1 cellular context compared by ENCODE assay signal in the genomic region with DNA sequence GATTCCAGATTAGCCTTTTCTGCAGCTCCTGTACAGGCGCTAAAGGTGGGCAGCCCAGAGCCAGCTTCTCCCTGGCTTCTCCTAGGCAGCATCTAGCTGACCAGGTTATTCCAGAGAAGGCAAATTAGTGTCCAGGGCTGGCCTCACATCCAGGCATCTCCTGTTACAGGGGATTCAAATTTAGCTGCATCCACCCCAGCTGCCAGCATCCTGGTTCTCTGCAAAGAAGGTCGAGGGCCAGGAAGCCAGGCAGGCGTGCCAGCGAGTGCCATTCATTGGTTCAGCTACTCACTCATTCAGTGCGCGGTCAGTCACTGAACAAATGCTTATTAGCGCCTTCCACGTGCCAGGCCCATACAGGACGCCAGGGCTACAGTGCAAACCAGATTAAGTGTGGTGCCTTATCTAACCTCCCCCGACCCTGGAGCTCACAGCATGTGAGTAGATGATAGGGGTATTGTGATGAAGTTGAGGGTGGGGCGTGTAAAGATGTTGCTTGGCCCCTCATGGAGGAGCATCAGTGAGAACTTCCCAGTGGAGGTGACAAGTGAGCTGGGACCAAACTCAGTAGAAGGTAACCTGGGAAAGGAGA.
A peak's percentile ranks its signal among the peaks of the same experiment; 100 is the strongest.
TF ChIP-seq lines count a peak whose summit lies in the region.

No MANE protein-coding gene starts in this region.

TF ChIP-seq in SK-N-SH, 30 proteins besides CTCF, POLR2A, EP300 and RAD21 (continued from another document):
- TF ChIP-seq, protein P1, sequence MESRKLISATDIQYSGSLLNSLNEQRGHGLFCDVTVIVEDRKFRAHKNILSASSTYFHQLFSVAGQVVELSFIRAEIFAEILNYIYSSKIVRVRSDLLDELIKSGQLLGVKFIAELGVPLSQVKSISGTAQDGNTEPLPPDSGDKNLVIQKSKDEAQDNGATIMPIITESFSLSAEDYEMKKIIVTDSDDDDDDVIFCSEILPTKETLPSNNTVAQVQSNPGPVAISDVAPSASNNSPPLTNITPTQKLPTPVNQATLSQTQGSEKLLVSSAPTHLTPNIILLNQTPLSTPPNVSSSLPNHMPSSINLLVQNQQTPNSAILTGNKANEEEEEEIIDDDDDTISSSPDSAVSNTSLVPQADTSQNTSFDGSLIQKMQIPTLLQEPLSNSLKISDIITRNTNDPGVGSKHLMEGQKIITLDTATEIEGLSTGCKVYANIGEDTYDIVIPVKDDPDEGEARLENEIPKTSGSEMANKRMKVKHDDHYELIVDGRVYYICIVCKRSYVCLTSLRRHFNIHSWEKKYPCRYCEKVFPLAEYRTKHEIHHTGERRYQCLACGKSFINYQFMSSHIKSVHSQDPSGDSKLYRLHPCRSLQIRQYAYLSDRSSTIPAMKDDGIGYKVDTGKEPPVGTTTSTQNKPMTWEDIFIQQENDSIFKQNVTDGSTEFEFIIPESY (IDR thresholded peaks at IDR 0.05; ENCODE audit: borderline replicate concordance, low read depth): no peak
- TF ChIP-seq CHD2 (IDR thresholded peaks at IDR 0.05; ENCODE audit: low read length, partially characterized antibody): peak; percentile 26
